Comparison of ENCODE assay signal across 1 cellular context in genomic region chr1:1777950-1778826, GRCh38.
TF ChIP-seq lines count a peak whose summit lies in the region.

A gene with protein sequence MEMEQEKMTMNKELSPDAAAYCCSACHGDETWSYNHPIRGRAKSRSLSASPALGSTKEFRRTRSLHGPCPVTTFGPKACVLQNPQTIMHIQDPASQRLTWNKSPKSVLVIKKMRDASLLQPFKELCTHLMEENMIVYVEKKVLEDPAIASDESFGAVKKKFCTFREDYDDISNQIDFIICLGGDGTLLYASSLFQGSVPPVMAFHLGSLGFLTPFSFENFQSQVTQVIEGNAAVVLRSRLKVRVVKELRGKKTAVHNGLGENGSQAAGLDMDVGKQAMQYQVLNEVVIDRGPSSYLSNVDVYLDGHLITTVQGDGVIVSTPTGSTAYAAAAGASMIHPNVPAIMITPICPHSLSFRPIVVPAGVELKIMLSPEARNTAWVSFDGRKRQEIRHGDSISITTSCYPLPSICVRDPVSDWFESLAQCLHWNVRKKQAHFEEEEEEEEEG (minus strand): TSS chr1:1778470. CDS start chr1:1765406, 13,064 bp downstream.

TF ChIP-seq in HepG2, 621 proteins besides CTCF, POLR2A, EP300 and RAD21 (continued from another document and continues in another):
- no peak for TF ChIP-seq MTA3 (CRISPR knock-in tag; IDR thresholded peaks at IDR 0.05)
- TF ChIP-seq SAP130 (CRISPR knock-in tag; IDR thresholded peaks at IDR 0.05; ENCODE audit: low read depth) = peak; percentile 8; the same call in 1 of the 2 replicates
- TF ChIP-seq, protein P1, sequence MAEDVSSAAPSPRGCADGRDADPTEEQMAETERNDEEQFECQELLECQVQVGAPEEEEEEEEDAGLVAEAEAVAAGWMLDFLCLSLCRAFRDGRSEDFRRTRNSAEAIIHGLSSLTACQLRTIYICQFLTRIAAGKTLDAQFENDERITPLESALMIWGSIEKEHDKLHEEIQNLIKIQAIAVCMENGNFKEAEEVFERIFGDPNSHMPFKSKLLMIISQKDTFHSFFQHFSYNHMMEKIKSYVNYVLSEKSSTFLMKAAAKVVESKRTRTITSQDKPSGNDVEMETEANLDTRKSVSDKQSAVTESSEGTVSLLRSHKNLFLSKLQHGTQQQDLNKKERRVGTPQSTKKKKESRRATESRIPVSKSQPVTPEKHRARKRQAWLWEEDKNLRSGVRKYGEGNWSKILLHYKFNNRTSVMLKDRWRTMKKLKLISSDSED (CRISPR knock-in tag; IDR thresholded peaks at IDR 0.05) = no peak; the same call in 1 of the 2 replicates
- no peak for TF ChIP-seq RORA (CRISPR knock-in tag; IDR thresholded peaks at IDR 0.05)
- TF ChIP-seq, protein P2, sequence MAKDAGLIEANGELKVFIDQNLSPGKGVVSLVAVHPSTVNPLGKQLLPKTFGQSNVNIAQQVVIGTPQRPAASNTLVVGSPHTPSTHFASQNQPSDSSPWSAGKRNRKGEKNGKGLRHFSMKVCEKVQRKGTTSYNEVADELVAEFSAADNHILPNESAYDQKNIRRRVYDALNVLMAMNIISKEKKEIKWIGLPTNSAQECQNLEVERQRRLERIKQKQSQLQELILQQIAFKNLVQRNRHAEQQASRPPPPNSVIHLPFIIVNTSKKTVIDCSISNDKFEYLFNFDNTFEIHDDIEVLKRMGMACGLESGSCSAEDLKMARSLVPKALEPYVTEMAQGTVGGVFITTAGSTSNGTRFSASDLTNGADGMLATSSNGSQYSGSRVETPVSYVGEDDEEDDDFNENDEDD (CRISPR knock-in tag; IDR thresholded peaks at IDR 0.05; ENCODE audit: borderline replicate concordance) = peak; percentile 70; the same call in 1 of the 2 replicates
- TF ChIP-seq ZNF597 (CRISPR knock-in tag; IDR thresholded peaks at IDR 0.05) = no peak
- TF ChIP-seq AGO2 (optimal IDR thresholded peaks at IDR 0.05; ENCODE audit: low read depth, low read length) = peak; percentile 39
- no peak for TF ChIP-seq ATF7 (IDR thresholded peaks at IDR 0.05)
- TF ChIP-seq ATF7 (CRISPR knock-in tag; IDR thresholded peaks at IDR 0.05) = no peak
- TF ChIP-seq HNF4G (IDR thresholded peaks at IDR 0.05; ENCODE audit: borderline replicate concordance, low read depth, low read length) = no peak
- 0 out of 2 replicates have a peak, but pooled peaks have one; percentile 53 for TF ChIP-seq HNF4G (CRISPR knock-in tag; IDR thresholded peaks at IDR 0.05; ENCODE audit: borderline replicate concordance, low read depth)
- TF ChIP-seq, protein P3, sequence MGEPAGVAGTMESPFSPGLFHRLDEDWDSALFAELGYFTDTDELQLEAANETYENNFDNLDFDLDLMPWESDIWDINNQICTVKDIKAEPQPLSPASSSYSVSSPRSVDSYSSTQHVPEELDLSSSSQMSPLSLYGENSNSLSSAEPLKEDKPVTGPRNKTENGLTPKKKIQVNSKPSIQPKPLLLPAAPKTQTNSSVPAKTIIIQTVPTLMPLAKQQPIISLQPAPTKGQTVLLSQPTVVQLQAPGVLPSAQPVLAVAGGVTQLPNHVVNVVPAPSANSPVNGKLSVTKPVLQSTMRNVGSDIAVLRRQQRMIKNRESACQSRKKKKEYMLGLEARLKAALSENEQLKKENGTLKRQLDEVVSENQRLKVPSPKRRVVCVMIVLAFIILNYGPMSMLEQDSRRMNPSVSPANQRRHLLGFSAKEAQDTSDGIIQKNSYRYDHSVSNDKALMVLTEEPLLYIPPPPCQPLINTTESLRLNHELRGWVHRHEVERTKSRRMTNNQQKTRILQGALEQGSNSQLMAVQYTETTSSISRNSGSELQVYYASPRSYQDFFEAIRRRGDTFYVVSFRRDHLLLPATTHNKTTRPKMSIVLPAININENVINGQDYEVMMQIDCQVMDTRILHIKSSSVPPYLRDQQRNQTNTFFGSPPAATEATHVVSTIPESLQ (CRISPR knock-in tag; conservative IDR thresholded peaks at IDR 0.05) = no peak
- TF ChIP-seq, protein P4, sequence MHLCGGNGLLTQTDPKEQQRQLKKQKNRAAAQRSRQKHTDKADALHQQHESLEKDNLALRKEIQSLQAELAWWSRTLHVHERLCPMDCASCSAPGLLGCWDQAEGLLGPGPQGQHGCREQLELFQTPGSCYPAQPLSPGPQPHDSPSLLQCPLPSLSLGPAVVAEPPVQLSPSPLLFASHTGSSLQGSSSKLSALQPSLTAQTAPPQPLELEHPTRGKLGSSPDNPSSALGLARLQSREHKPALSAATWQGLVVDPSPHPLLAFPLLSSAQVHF (CRISPR knock-in tag; IDR thresholded peaks at IDR 0.05) = no peak
- peak; percentile 48; the same call in 1 of the 2 replicates for TF ChIP-seq YEATS4 (CRISPR knock-in tag; IDR thresholded peaks at IDR 0.05; ENCODE audit: borderline replicate concordance)
- TF ChIP-seq KMT2A (CRISPR knock-in tag; IDR thresholded peaks at IDR 0.05) = no peak
- TF ChIP-seq SSRP1 (CRISPR knock-in tag; IDR thresholded peaks at IDR 0.05) = no peak
- peak; percentile 52; the same call in 1 of the 2 replicates for TF ChIP-seq ZFYVE20 (CRISPR knock-in tag; IDR thresholded peaks at IDR 0.05; ENCODE audit: borderline replicate concordance, low read depth)
- no peak for TF ChIP-seq ZNF44 (CRISPR knock-in tag; IDR thresholded peaks at IDR 0.05)
- TF ChIP-seq ZNF746 (CRISPR knock-in tag; IDR thresholded peaks at IDR 0.05) = no peak; the same call in 1 of the 2 replicates
- TF ChIP-seq PHF8 (CRISPR knock-in tag; IDR thresholded peaks at IDR 0.05) = peak; percentile 67
- peak; percentile 32 for TF ChIP-seq ZNF883 (CRISPR knock-in tag; IDR thresholded peaks at IDR 0.05; ENCODE audit: not compliant biosample characterization)
- no peak for TF ChIP-seq ZNF710 (CRISPR knock-in tag; IDR thresholded peaks at IDR 0.05; ENCODE audit: borderline replicate concordance)
- peak; percentile 47 for TF ChIP-seq MED8 (CRISPR knock-in tag; IDR thresholded peaks at IDR 0.05; ENCODE audit: insufficient replicate concordance)
- TF ChIP-seq, protein P5, sequence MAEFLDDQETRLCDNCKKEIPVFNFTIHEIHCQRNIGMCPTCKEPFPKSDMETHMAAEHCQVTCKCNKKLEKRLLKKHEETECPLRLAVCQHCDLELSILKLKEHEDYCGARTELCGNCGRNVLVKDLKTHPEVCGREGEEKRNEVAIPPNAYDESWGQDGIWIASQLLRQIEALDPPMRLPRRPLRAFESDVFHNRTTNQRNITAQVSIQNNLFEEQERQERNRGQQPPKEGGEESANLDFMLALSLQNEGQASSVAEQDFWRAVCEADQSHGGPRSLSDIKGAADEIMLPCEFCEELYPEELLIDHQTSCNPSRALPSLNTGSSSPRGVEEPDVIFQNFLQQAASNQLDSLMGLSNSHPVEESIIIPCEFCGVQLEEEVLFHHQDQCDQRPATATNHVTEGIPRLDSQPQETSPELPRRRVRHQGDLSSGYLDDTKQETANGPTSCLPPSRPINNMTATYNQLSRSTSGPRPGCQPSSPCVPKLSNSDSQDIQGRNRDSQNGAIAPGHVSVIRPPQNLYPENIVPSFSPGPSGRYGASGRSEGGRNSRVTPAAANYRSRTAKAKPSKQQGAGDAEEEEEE (CRISPR knock-in tag; IDR thresholded peaks at IDR 0.05; ENCODE audit: borderline replicate concordance) = no peak
- peak; percentile 27; the same call in 1 of the 2 replicates for TF ChIP-seq ZZZ3 (CRISPR knock-in tag; IDR thresholded peaks at IDR 0.05; ENCODE audit: borderline replicate concordance)
- no peak for TF ChIP-seq SMYD3 (CRISPR knock-in tag; IDR thresholded peaks at IDR 0.05)
- TF ChIP-seq GFI1 (CRISPR knock-in tag; IDR thresholded peaks at IDR 0.05; ENCODE audit: borderline replicate concordance) = no peak
- no peak for TF ChIP-seq HNRNPH1 (optimal IDR thresholded peaks at IDR 0.05; ENCODE audit: low read depth, low read length)
- TF ChIP-seq, protein P6, sequence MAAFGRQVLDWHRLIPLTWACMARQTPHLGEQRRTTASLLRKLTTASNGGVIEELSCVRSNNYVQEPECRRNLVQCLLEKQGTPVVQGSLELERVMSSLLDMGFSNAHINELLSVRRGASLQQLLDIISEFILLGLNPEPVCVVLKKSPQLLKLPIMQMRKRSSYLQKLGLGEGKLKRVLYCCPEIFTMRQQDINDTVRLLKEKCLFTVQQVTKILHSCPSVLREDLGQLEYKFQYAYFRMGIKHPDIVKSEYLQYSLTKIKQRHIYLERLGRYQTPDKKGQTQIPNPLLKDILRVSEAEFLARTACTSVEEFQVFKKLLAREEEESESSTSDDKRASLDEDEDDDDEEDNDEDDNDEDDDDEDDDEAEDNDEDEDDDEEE (CRISPR knock-in tag; IDR thresholded peaks at IDR 0.05) = 0 out of 2 replicates have a peak, but pooled peaks have one; percentile 10
- TF ChIP-seq STAG1 (CRISPR knock-in tag; IDR thresholded peaks at IDR 0.05) = no peak
- TF ChIP-seq SRY (CRISPR knock-in tag; IDR thresholded peaks at IDR 0.05) = peak; percentile 67; the same call in 1 of the 2 replicates
- peak; percentile 5; the same call in 1 of the 2 replicates for TF ChIP-seq RNF2 (conservative IDR thresholded peaks at IDR 0.05; ENCODE audit: low read depth)
- peak; percentile 79; the same call in 1 of the 2 replicates for TF ChIP-seq ZSCAN20 (CRISPR knock-in tag; IDR thresholded peaks at IDR 0.05; ENCODE audit: borderline replicate concordance)
- no peak for TF ChIP-seq ZNF569 (CRISPR knock-in tag; IDR thresholded peaks at IDR 0.05; ENCODE audit: borderline replicate concordance)
- TF ChIP-seq ZNF136 (CRISPR knock-in tag; IDR thresholded peaks at IDR 0.05; ENCODE audit: low read depth) = no peak
- TF ChIP-seq TOPORS (CRISPR knock-in tag; IDR thresholded peaks at IDR 0.05) = no peak
- peak; percentile 54; the same call in 1 of the 2 replicates for TF ChIP-seq ZNF556 (CRISPR knock-in tag; IDR thresholded peaks at IDR 0.05; ENCODE audit: borderline replicate concordance)
- TF ChIP-seq ZNF850 (CRISPR knock-in tag; conservative IDR thresholded peaks at IDR 0.05) = no peak
- no peak for TF ChIP-seq CBX2 (IDR thresholded peaks at IDR 0.05; ENCODE audit: low read depth, low read length)
- no peak for TF ChIP-seq CBX2 (CRISPR knock-in tag; IDR thresholded peaks at IDR 0.05; ENCODE audit: low read depth)
- no peak for TF ChIP-seq ZNF614 (CRISPR knock-in tag; IDR thresholded peaks at IDR 0.05; ENCODE audit: borderline replicate concordance)
- TF ChIP-seq, protein P7, sequence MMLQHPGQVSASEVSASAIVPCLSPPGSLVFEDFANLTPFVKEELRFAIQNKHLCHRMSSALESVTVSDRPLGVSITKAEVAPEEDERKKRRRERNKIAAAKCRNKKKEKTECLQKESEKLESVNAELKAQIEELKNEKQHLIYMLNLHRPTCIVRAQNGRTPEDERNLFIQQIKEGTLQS (CRISPR knock-in tag; IDR thresholded peaks at IDR 0.05) = no peak
- TF ChIP-seq CHD2 (IDR thresholded peaks at IDR 0.05; ENCODE audit: low read depth, low read length) = no peak
- TF ChIP-seq ZNF737 (CRISPR knock-in tag; IDR thresholded peaks at IDR 0.05; ENCODE audit: borderline replicate concordance) = no peak
- TF ChIP-seq ZNF713 (CRISPR knock-in tag; IDR thresholded peaks at IDR 0.05) = no peak
- peak; percentile 76; the same call in 1 of the 2 replicates for TF ChIP-seq ZNF790 (CRISPR knock-in tag; IDR thresholded peaks at IDR 0.05; ENCODE audit: borderline replicate concordance)
- TF ChIP-seq MYC (CRISPR knock-in tag; IDR thresholded peaks at IDR 0.05; ENCODE audit: borderline replicate concordance) = no peak; the same call in 1 of the 2 replicates
- no peak for TF ChIP-seq SNAPC4 (CRISPR knock-in tag; IDR thresholded peaks at IDR 0.05)
- TF ChIP-seq ZNF329 (CRISPR knock-in tag; IDR thresholded peaks at IDR 0.05; ENCODE audit: low read depth) = peak; percentile 7
